Comparison of ENCODE assay signal across 29 cellular contexts in genomic region chr3:43166406-43166805, GRCh38.
"Had no signal": no experiment of that assay in that cellular context is flagged by ENCODE, and none has a peak within 500 bp of the region (broad histone marks: within the 10 kb centered on the region; RNA-seq: fewer than 3 reads in every experiment).

No MANE protein-coding gene starts in this region.

- H3K36me3 ChIP-seq: stomach, suprapubic skin, thoracic aorta, thyroid gland, tibial nerve, transverse colon, upper lobe of left lung, upper lobe of right lung, uterus, vagina had no signal

- FAIRE-seq: urothelium cell line had no signal

- H3K4me1 Mint-ChIP-seq: stimulated activated memory B cell treated with anti-CD40 and anti-IgM and Interleukin-4, amounts not matched to agents 10 μg/mL and 1 μg/mL and 100 μg/mL, for 72 hours; stimulated activated naive B cell treated with anti-CD40 and anti-IgM and Interleukin-4, amounts not matched to agents 10 μg/mL and 1 μg/mL and 100 μg/mL, for 72 hours had no signal

- H3K4me3 ChIP-seq: stomach, suprapubic skin, testis, thoracic aorta, thyroid gland, tibial artery, tibial nerve, transverse colon, upper lobe of left lung, upper lobe of right lung, uterus, vagina had no signal

- H3K9me3 ChIP-seq: suprapubic skin, testis, thoracic aorta, upper lobe of right lung, uterus, vagina had no signal

- DNase-seq: stimulated activated CD4-positive, alpha-beta T cell treated with anti-CD3 and anti-CD28 coated beads, Interleukin-2, amount 100 ng/mL, for 48 hours; stimulated activated CD4-positive, alpha-beta T cell treated with anti-CD3 and anti-CD28 coated beads, Interleukin-4, amount 100 ng/mL, for 1 hour; stimulated activated CD4-positive, alpha-beta T cell treated with anti-CD3 and anti-CD28 coated beads, Interleukin-4, amount 100 ng/mL, for 24 hours; stimulated activated CD4-positive, alpha-beta T cell treated with anti-CD3 and anti-CD28 coated beads, Interleukin-4, amount 100 ng/mL, for 4 hours; stimulated activated CD8-positive, alpha-beta memory T cell treated with anti-CD3 and anti-CD28 coated beads, Interleukin-4, amount 100 ng/mL, for 48 hours; stimulated activated naive B cell treated with anti-CD40 and anti-IgM and Interleukin-4, amounts not matched to agents 10 μg/mL and 1 μg/mL and 100 μg/mL, for 72 hours; stimulated activated naive CD4-positive, alpha-beta T cell; stimulated activated naive CD4-positive, alpha-beta T cell treated with Interleukin-2 at 50 U/mL for 16 hours; stimulated activated naive CD8-positive, alpha-beta T cell treated with anti-CD3 and anti-CD28 coated beads, Interleukin-15, amount 100 ng/mL, for 72 hours; stimulated activated naive CD8-positive, alpha-beta T cell treated with anti-CD3 and anti-CD28 coated beads, Interleukin-15, Interleukin-2, amounts not matched to agents 100 U/mL and 50 U/mL, for 24 hours; stomach; substantia nigra; testis; thyroid gland; tibial artery; transverse colon; trophoblast cell; upper lobe of left lung; upper lobe of right lung; uterus had no signal

- ATAC-seq: stimulated activated effector memory CD8-positive, alpha-beta T cell treated with anti-CD3 and anti-CD28 coated beads, Interleukin-12 subunit alpha, Interleukin-12 subunit beta, amount 100 ng/mL, for 72 hours; stimulated activated memory B cell treated with anti-CD40 and anti-IgM and Interleukin-4, amounts not matched to agents 10 μg/mL and 1 μg/mL and 100 μg/mL, for 72 hours; stimulated activated naive B cell treated with anti-CD40 and anti-IgM and Interleukin-4, amounts not matched to agents 10 μg/mL and 1 μg/mL and 100 μg/mL, for 72 hours; stimulated activated naive CD8-positive, alpha-beta T cell treated with anti-CD3 and anti-CD28 coated beads, Interleukin-15, amount 100 ng/mL, for 72 hours; stimulated activated naive CD8-positive, alpha-beta T cell treated with anti-CD3 and anti-CD28 coated beads, Interleukin-15, Interleukin-2, amounts not matched to agents 100 U/mL and 50 U/mL, for 24 hours; upper lobe of right lung had no signal

- H3K36me3 Mint-ChIP-seq: stimulated activated effector memory CD8-positive, alpha-beta T cell treated with anti-CD3 and anti-CD28 coated beads, Interleukin-12 subunit alpha, Interleukin-12 subunit beta, amount 100 ng/mL, for 72 hours; stimulated activated naive B cell treated with anti-CD40 and anti-IgM and Interleukin-4, amounts not matched to agents 10 μg/mL and 1 μg/mL and 100 μg/mL, for 72 hours; type B pancreatic cell had no signal

- H3K27ac ChIP-seq: stomach, suprapubic skin, testis, thoracic aorta, thyroid gland, tibial artery, tibial nerve, transverse colon, upper lobe of left lung, upper lobe of right lung, uterus, vagina had no signal

- H3K4me1 ChIP-seq: suprapubic skin, testis, thyroid gland, uterus had no signal

- H3K27ac Mint-ChIP-seq: stimulated activated effector memory CD8-positive, alpha-beta T cell treated with anti-CD3 and anti-CD28 coated beads, Interleukin-12 subunit alpha, Interleukin-12 subunit beta, amount 100 ng/mL, for 72 hours; stimulated activated memory B cell treated with anti-CD40 and anti-IgM and Interleukin-4, amounts not matched to agents 10 μg/mL and 1 μg/mL and 100 μg/mL, for 72 hours; stimulated activated naive B cell treated with anti-CD40 and anti-IgM and Interleukin-4, amounts not matched to agents 10 μg/mL and 1 μg/mL and 100 μg/mL, for 72 hours; stimulated activated naive CD8-positive, alpha-beta T cell treated with anti-CD3 and anti-CD28 coated beads, Interleukin-15, Interleukin-2, amounts not matched to agents 100 ng/mL and 50 ng/mL, for 24 hours; type B pancreatic cell had no signal

- H3K27me3 ChIP-seq: stomach, suprapubic skin, testis, thyroid gland, tibial artery, tibial nerve, transverse colon, upper lobe of left lung, upper lobe of right lung, uterus, vagina had no signal

- H3K27me3 Mint-ChIP-seq: stimulated activated naive CD8-positive, alpha-beta T cell treated with anti-CD3 and anti-CD28 coated beads, Interleukin-15, amount 100 ng/mL, for 72 hours; stimulated activated naive CD8-positive, alpha-beta T cell treated with anti-CD3 and anti-CD28 coated beads, Interleukin-15, Interleukin-2, amounts not matched to agents 100 ng/mL and 50 ng/mL, for 24 hours; type B pancreatic cell had no signal

- H3K4me3 Mint-ChIP-seq: stimulated activated effector memory CD8-positive, alpha-beta T cell treated with anti-CD3 and anti-CD28 coated beads, Interleukin-12 subunit alpha, Interleukin-12 subunit beta, amount 100 ng/mL, for 72 hours; stimulated activated memory B cell treated with anti-CD40 and anti-IgM and Interleukin-4, amounts not matched to agents 10 μg/mL and 1 μg/mL and 100 μg/mL, for 72 hours; stimulated activated naive B cell treated with anti-CD40 and anti-IgM and Interleukin-4, amounts not matched to agents 10 μg/mL and 1 μg/mL and 100 μg/mL, for 72 hours; stimulated activated naive CD8-positive, alpha-beta T cell treated with anti-CD3 and anti-CD28 coated beads, Interleukin-15, amount 100 ng/mL, for 72 hours; stimulated activated naive CD8-positive, alpha-beta T cell treated with anti-CD3 and anti-CD28 coated beads, Interleukin-15, Interleukin-2, amounts not matched to agents 100 ng/mL and 50 ng/mL, for 24 hours; type B pancreatic cell had no signal
